ENCODE assay signal across 8 cellular contexts in genomic region chr3:47163023-47163989, GRCh38. TPM values are rescaled to one million over a fixed set of nuclear protein-coding genes. Genes with fewer than 3 reads are reported as not detected.
DNase-seq lines count a peak whose midpoint lies in the region; ATAC-seq and TF ChIP-seq lines count a peak whose summit lies in the region.

No MANE protein-coding gene starts in this region.

- H4K20me1 ChIP-seq in SU-DHL-6 (ENCODE audit: low read depth, low read length): peaks cover 26% of the 10 kb centered on the region

- H3K27ac ChIP-seq in SU-DHL-6 (ENCODE audit: low read depth, low read length) (peak overlapping the region; percentile 78), adipose tissue (ENCODE audit: low read depth, low read length) (peak overlapping the region; percentile 81), left ventricle myocardium inferior (replicated peaks) (peak overlapping the region; percentile 96), prostate gland (peak overlapping the region; percentile 95 to 96), upper lobe of right lung (peak overlapping the region; percentile 95)

- H3K4me3 ChIP-seq in BJ (ENCODE audit: low read depth, low read length) (peak overlapping the region; percentile 96), SU-DHL-6 (ENCODE audit: insufficient read depth, low read length, poor library complexity, severe bottlenecking) (peak overlapping the region; percentile 61), left ventricle myocardium inferior (peak overlapping the region; percentile 94), prostate gland (peak overlapping the region; percentile 77 to 88), upper lobe of right lung (peak overlapping the region; percentile 97)

- POLR2A ChIA-PET in BJ (lab: Charles Lee): no interaction called here

- DNase-seq in BJ (ENCODE audit: low read depth): no peak
- peak; percentile 48 for DNase-seq in left ventricle myocardium inferior
- peak; percentile 25 for DNase-seq in prostate gland (ENCODE audit: low spot score)
- DNase-seq in upper lobe of right lung: peak; percentile 80

- TF ChIP-seq CTCF in BJ (IDR thresholded peaks at IDR 0.05; ENCODE audit: insufficient read depth, low read depth, low read length) (no peak), SU-DHL-6 (IDR thresholded peaks at IDR 0.05; ENCODE audit: insufficient read depth, low read length, poor library complexity, severe bottlenecking) (no peak), left ventricle myocardium inferior (IDR thresholded peaks at IDR 0.05; ENCODE audit: borderline replicate concordance) (no peak), prostate gland (IDR thresholded peaks at IDR 0.05) (no peak), upper lobe of right lung (IDR thresholded peaks at IDR 0.05) (no peak)

- no peaks in the 10 kb centered on the region for H3K36me3 ChIP-seq in BJ (ENCODE audit: control insufficient read depth, insufficient read depth, low read length)
- H3K36me3 ChIP-seq in SU-DHL-6 (ENCODE audit: low read length): no peaks in the 10 kb centered on the region
- no peaks in the 10 kb centered on the region for H3K36me3 ChIP-seq in left ventricle myocardium inferior
- H3K36me3 ChIP-seq in prostate gland: no peaks in the 10 kb centered on the region
- no peaks in the 10 kb centered on the region for H3K36me3 ChIP-seq in upper lobe of right lung

- intact Hi-C loops in left ventricle myocardium inferior (cut with micrococcal nuclease): no loop called here
- intact Hi-C loops in prostate gland (cut with DNase I): loop anchor here (5.0 to 10.0 kb wide), 4 partner anchors 119 to 186 kb away; partner anchors contain the start of genes CCDC12, KIF9, KLHL18 and NBEAL2
- intact Hi-C loops in upper lobe of right lung (cut with DNase I): no loop called here

- no peak overlapping the region for H2AFZ ChIP-seq in SU-DHL-6 (ENCODE audit: low read depth, low read length, severe bottlenecking)

- H3K9ac ChIP-seq in SU-DHL-6 (ENCODE audit: low read length): peak overlapping the region; percentile 71

- no peaks in the 10 kb centered on the region for H3K9me2 ChIP-seq in SU-DHL-6 (replicated peaks; ENCODE audit: insufficient read depth, low read length)

- H3K4me1 ChIP-seq in left ventricle myocardium inferior (peaks cover 79% of the 10 kb centered on the region), prostate gland (replicated peaks) (peaks cover 5% of the 10 kb centered on the region), upper lobe of right lung (peaks cover 56% of the 10 kb centered on the region)

- H3K4me2 ChIP-seq in SU-DHL-6 (ENCODE audit: low read depth, low read length, poor library complexity, severe bottlenecking): peak overlapping the region; percentile 91

- 0 to 1% (median 0%) methylated on average over 86 to 106 of the region's 109 CpGs for WGBS in adipose tissue, 3 donors
- under 1% methylated on average over 80 of the region's 109 CpGs for WGBS in prostate gland

- ATAC-seq in GM19324 (IDR thresholded peaks at IDR 0.05; ENCODE audit: low FRiP score, unreplicated experiment): peak; percentile 38
- ATAC-seq in HG03460 (IDR thresholded peaks at IDR 0.05; ENCODE audit: unreplicated experiment): peak; percentile 18
- peak; percentile 64 for ATAC-seq in upper lobe of right lung

- no peak for TF ChIP-seq POLR2A in prostate gland (IDR thresholded peaks at IDR 0.05)

- H3K27me3 ChIP-seq in BJ (ENCODE audit: control insufficient read depth, insufficient read depth, low read length): no peaks in the 10 kb centered on the region
- H3K27me3 ChIP-seq in SU-DHL-6 (ENCODE audit: low read length): no peaks in the 10 kb centered on the region
- H3K27me3 ChIP-seq in left ventricle myocardium inferior (ENCODE audit: low read depth): no peaks in the 10 kb centered on the region
- H3K27me3 ChIP-seq in prostate gland (replicated peaks; ENCODE audit: insufficient read depth): no peaks in the 10 kb centered on the region
- no peaks in the 10 kb centered on the region for H3K27me3 ChIP-seq in upper lobe of right lung

- H3F3A ChIP-seq in SU-DHL-6 (ENCODE audit: insufficient read depth): peaks cover 20% of the 10 kb centered on the region; the same call in 1 of the 2 replicates

- no peaks in the 10 kb centered on the region for H3K9me3 ChIP-seq in SU-DHL-6 (ENCODE audit: insufficient read depth, low read length)
- H3K9me3 ChIP-seq in left ventricle myocardium inferior (replicated peaks): no peaks in the 10 kb centered on the region
- H3K9me3 ChIP-seq in prostate gland: no peaks in the 10 kb centered on the region
- no peaks in the 10 kb centered on the region for H3K9me3 ChIP-seq in upper lobe of right lung

- H3K79me2 ChIP-seq in SU-DHL-6 (ENCODE audit: insufficient read depth, low read length): peaks cover 57% of the 10 kb centered on the region

- CTCF ChIA-PET in BJ (lab: Yijun Ruan, JAX): no interaction called here

RNA-seq across cellular contexts. Expression of gene SETD2, which starts 0.6 kb away (rescaled TPM):
- polyA plus RNA-seq in BJ (2011; rRNA removed) (12.9 and 18.2 TPM in 2 replicates), adipose tissue (10 to 100 TPM; 10.8 to 18.8 (median 15.4) TPM)
- polyA minus RNA-seq in BJ (2011; rRNA and poly(A)+ RNA removed): 24.5 and 32.7 TPM in 2 replicates
- total RNA-seq in left ventricle myocardium inferior (26.4 TPM), prostate gland (10 to 100 TPM; 49.8 to 56.2 TPM), upper lobe of right lung (45.9 TPM)
